23 cellular contexts compared by ENCODE assay signal in genomic region chr10:24862586-24862985, GRCh38.
"Had no signal": no experiment of that assay in that cellular context is flagged by ENCODE, and none has a peak within 500 bp of the region (broad histone marks: within the 10 kb centered on the region; RNA-seq: fewer than 3 reads in every experiment).

No MANE protein-coding gene starts in this region.

- H3K27ac ChIP-seq: left lung, lower lobe of right lung, parathyroid adenoma, right atrium auricular region, right lobe of liver, skin epidermis, suprapubic skin, thoracic aorta, tibial artery, uterus had no signal

- H3K9ac ChIP-seq: parathyroid adenoma had no signal

- H3K79me2 ChIP-seq: parathyroid adenoma had no signal

- H2AFZ ChIP-seq: parathyroid adenoma had no signal

- FAIRE-seq: keratinocyte had no signal

- H3K4me3 ChIP-seq: left lung, lower lobe of right lung, right atrium auricular region, right lobe of liver, skin epidermis, suprapubic skin, thoracic aorta, tibial artery, uterus had no signal

- H3K27me3 ChIP-seq: left lung, right atrium auricular region, right lobe of liver, suprapubic skin, tibial artery, uterus had no signal

- H3K4me1 ChIP-seq: right atrium auricular region, right lobe of liver, uterus had no signal

- DNase-seq: hippocampal formation; kidney glomerular epithelial cell; left colon; left lung; lower lobe of right lung; mammary epithelial cell; mesenchymal stem cell; naive thymus-derived CD8-positive, alpha-beta T cell; nucleus accumbens; right lobe of liver; stimulated activated CD4-positive, alpha-beta T cell treated with anti-CD3 and anti-CD28 coated beads, Interleukin-12 subunit alpha, Interleukin-12 subunit beta, amount 100 ng/mL, for 4 hours; stimulated activated CD4-positive, alpha-beta T cell treated with anti-CD3 and anti-CD28 coated beads, Interleukin-15, amount 100 ng/mL, for 24 hours; stimulated activated CD4-positive, alpha-beta T cell treated with anti-CD3 and anti-CD28 coated beads, Interleukin-2, amount 100 ng/mL, for 24 hours; stimulated activated CD4-positive, alpha-beta T cell treated with anti-CD3 and anti-CD28 coated beads, Interleukin-4, amount 100 ng/mL, for 1 hour; stimulated activated naive CD4-positive, alpha-beta T cell; tibial artery; uterus had no signal

- H3K36me3 ChIP-seq: left lung, lower lobe of right lung, right atrium auricular region, right lobe of liver, suprapubic skin, thoracic aorta, tibial artery, uterus had no signal

- ATAC-seq: left colon; left lung; lower lobe of right lung; naive thymus-derived CD8-positive, alpha-beta T cell; right lobe of liver had no signal

- H3K9me3 ChIP-seq: left lung, lower lobe of right lung, right atrium auricular region, right lobe of liver, suprapubic skin, thoracic aorta, tibial artery, uterus had no signal
